In genomic region chr6:116268589-116269293, GRCh38 we compare ENCODE assay signal across 1 cellular context.
TF ChIP-seq lines count a peak whose summit lies in the region.

No MANE protein-coding gene starts in this region.

TF ChIP-seq in HEK293, 187 proteins besides CTCF, POLR2A, EP300 and RAD21 (continued from another document):
- no peak for TF ChIP-seq KLF8 (tag by site-specific recombination; IDR thresholded peaks at IDR 0.05)
- TF ChIP-seq, protein P1, sequence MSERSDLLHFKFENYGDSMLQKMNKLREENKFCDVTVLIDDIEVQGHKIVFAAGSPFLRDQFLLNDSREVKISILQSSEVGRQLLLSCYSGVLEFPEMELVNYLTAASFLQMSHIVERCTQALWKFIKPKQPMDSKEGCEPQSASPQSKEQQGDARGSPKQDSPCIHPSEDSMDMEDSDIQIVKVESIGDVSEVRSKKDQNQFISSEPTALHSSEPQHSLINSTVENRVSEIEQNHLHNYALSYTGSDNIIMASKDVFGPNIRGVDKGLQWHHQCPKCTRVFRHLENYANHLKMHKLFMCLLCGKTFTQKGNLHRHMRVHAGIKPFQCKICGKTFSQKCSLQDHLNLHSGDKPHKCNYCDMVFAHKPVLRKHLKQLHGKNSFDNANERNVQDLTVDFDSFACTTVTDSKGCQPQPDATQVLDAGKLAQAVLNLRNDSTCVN (tag by site-specific recombination; optimal IDR thresholded peaks at IDR 0.05): no peak
- TF ChIP-seq RBAK (tag by site-specific recombination; IDR thresholded peaks at IDR 0.05): no peak
- TF ChIP-seq ZXDB (tag by site-specific recombination; IDR thresholded peaks at IDR 0.05): peak; percentile 20; the same call in 1 of the 2 replicates
- peak; percentile 80 for TF ChIP-seq ZNF362 (tag by site-specific recombination; IDR thresholded peaks at IDR 0.05)
- 0 out of 2 replicates have a peak, but pooled peaks have one; percentile 22 for TF ChIP-seq ZNF629 (tag by site-specific recombination; IDR thresholded peaks at IDR 0.05)
- TF ChIP-seq, protein P2, sequence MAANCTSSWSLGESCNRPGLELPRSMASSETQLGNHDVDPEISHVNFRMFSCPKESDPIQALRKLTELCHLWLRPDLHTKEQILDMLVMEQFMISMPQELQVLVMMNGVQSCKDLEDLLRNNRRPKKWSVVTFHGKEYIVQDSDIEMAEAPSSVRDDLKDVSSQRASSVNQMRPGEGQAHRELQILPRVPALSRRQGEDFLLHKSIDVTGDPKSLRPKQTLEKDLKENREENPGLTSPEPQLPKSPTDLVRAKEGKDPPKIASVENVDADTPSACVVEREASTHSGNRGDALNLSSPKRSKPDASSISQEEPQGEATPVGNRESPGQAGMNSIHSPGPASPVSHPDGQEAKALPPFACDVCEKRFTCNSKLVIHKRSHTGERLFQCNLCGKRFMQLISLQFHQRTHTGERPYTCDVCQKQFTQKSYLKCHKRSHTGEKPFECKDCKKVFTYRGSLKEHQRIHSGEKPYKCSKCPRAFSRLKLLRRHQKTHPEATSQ (tag by site-specific recombination; IDR thresholded peaks at IDR 0.05): no peak
- TF ChIP-seq IKZF3 (tag by site-specific recombination; IDR thresholded peaks at IDR 0.05): peak; percentile 48; the same call in 1 of the 2 replicates
- TF ChIP-seq, protein P3, sequence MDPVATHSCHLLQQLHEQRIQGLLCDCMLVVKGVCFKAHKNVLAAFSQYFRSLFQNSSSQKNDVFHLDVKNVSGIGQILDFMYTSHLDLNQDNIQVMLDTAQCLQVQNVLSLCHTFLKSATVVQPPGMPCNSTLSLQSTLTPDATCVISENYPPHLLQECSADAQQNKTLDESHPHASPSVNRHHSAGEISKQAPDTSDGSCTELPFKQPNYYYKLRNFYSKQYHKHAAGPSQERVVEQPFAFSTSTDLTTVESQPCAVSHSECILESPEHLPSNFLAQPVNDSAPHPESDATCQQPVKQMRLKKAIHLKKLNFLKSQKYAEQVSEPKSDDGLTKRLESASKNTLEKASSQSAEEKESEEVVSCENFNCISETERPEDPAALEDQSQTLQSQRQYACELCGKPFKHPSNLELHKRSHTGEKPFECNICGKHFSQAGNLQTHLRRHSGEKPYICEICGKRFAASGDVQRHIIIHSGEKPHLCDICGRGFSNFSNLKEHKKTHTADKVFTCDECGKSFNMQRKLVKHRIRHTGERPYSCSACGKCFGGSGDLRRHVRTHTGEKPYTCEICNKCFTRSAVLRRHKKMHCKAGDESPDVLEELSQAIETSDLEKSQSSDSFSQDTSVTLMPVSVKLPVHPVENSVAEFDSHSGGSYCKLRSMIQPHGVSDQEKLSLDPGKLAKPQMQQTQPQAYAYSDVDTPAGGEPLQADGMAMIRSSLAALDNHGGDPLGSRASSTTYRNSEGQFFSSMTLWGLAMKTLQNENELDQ (tag by site-specific recombination; IDR thresholded peaks at IDR 0.05; ENCODE audit: low read depth): no peak
- TF ChIP-seq SCRT2 (tag by site-specific recombination; IDR thresholded peaks at IDR 0.05): 0 out of 2 replicates have a peak, but pooled peaks have one; percentile 16
- peak; percentile 36; the same call in 1 of the 2 replicates for TF ChIP-seq PRDM6 (tag by site-specific recombination; IDR thresholded peaks at IDR 0.05)
- TF ChIP-seq ZNF335 (tag by site-specific recombination; conservative IDR thresholded peaks at IDR 0.05): no peak
